In the genomic region with DNA sequence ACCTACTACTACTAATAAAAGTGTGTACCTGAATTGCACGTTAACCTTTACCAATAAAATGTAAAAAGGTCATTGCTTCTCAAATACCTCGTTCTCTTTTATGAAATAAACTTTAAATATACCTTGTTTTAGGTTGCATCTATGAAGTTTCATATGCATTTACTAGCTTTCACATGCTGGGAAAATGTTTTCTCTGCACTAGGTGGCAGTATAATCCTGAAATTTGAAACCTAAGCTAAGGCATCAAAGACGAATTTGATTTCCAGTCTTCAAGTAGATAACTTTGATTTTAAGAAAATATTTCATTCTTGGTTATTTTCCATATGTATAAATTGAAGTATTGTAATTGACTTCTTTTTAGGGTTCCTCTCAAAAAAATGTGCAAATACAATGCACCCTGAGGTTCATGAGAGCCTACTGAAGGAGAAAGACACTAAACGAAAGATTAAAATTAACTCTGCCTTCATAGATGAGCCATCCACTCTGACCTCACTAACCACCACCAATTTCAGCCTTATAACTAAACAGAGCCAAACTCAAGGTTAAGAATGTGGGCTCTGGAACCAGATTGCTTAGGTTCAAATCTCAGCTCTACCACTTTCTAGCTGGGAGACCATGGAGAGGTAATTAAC, we compare ENCODE assay signal across 9 cellular contexts. TPM values are rescaled to one million over a fixed set of nuclear protein-coding genes. Genes with fewer than 3 reads are reported as not detected.
A peak's percentile ranks its signal among the peaks of the same experiment; 100 is the strongest.
DNase-seq lines count a peak whose midpoint lies in the region; ATAC-seq and TF ChIP-seq lines count a peak whose summit lies in the region.
"Had no signal": no experiment of that assay in that cellular context is flagged by ENCODE, and none has a peak within 500 bp of the region (broad histone marks: within the 10 kb centered on the region; RNA-seq: fewer than 3 reads in every experiment).

No MANE protein-coding gene starts in this region.

- DNase-seq in AG09309 (ENCODE audit: low read depth) (peak; percentile 2), NCI-H460 (ENCODE audit: extremely low read depth, low read depth) (peak; percentile 18), choroid plexus epithelial cell (ENCODE audit: low read depth) (peak; percentile 81), myocyte (ENCODE audit: low read depth) (peak; percentile 64), NCI-H2107 (lab: John Stamatoyannopoulos, UW) (no peak)

- TF ChIP-seq CTCF in AG09309 (IDR thresholded peaks at IDR 0.05; ENCODE audit: control insufficient read depth, insufficient read depth, low read depth, low read length, missing control alignments) (peak; percentile 56), GM12873 (IDR thresholded peaks at IDR 0.05; ENCODE audit: insufficient read depth, low read depth, low read length, missing control alignments) (peak; percentile 49), choroid plexus epithelial cell (conservative IDR thresholded peaks at IDR 0.05; ENCODE audit: low read depth, low read length) (peak; percentile 70)

- H3K4me3 ChIP-seq in AG09309 (ENCODE audit: control insufficient read depth, low read depth, low read length) (no peak overlapping the region), choroid plexus epithelial cell (ENCODE audit: low read depth, low read length) (no peak overlapping the region)

- ATAC-seq in HG03135 (IDR thresholded peaks at IDR 0.05; ENCODE audit: unreplicated experiment) (no peak), HG03045 (IDR thresholded peaks at IDR 0.05; ENCODE audit: unreplicated experiment) (no peak)

RNA-seq across cellular contexts. Expression of gene COL9A1, which starts 7.3 kb away (rescaled TPM):
- not detected in 2 replicates for total RNA-seq in NCI-H460 (2014; rRNA removed; shearing (Covaris generic))
- not detected in 2 replicates for polyA plus RNA-seq in NCI-H460 (2014; cell fraction: nucleus; rRNA removed)
- not detected in 2 replicates for total RNA-seq in myocyte
- not detected for polyA plus RNA-seq in myocyte (2012)
- total RNA-seq: subcutaneous adipose tissue had no signal
